ENCODE assay signal across 8 cellular contexts in the genomic region with DNA sequence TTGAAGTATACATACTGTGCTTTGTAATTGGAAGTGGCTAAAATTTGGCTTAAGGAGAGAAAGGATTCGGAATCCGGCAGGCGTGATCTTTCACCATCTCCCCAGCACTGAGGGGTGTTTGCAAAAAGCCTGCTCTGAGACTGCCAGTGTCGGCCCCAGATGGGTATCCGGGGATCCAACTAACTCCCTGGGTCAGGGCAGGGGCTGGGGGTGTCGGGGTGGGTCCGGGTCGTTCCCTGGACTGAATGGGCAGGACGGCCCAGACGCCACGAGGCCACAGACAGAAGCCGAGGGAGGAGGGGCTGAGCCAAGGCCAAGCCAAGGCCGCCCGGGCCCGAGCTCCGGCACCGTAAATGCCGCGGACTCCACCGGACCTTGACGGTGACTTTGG. TPM values are rescaled to one million over a fixed set of nuclear protein-coding genes. Genes with fewer than 3 reads are reported as not detected.
DNase-seq lines count a peak whose midpoint lies in the region; ATAC-seq and TF ChIP-seq lines count a peak whose summit lies in the region.

No MANE protein-coding gene starts in this region.

- H3K4me1 Mint-ChIP-seq in T-cell (peaks cover 46 to 59% (median 50%) of the 10 kb centered on the region in 3 donors), progenitor cell of endocrine pancreas (ENCODE audit: low read depth) (peaks cover 28% of the 10 kb centered on the region)

- ATAC-seq in GM18498 (IDR thresholded peaks at IDR 0.05; ENCODE audit: unreplicated experiment) (peak; percentile 18), HG02763 (IDR thresholded peaks at IDR 0.05; ENCODE audit: unreplicated experiment) (peak; percentile 19), T-cell (replicated peaks in 1 of 4) (peak; percentile 2 to 5 (median 3)), foreskin keratinocyte (peak; percentile 30), HG03097 (IDR thresholded peaks at IDR 0.05; ENCODE audit: low FRiP score, unreplicated experiment) (no peak)

- DNase-seq in T-cell (peak in 1 of 34 experiments; percentile 14), foreskin keratinocyte (no peak), progenitor cell of endocrine pancreas (ENCODE audit: low spot score, unreplicated experiment) (no peak), ureter (ENCODE audit: low spot score) (no peak), SKM-1 treated with dmso at 0.1 percent for 144 hours (lab: John Stamatoyannopoulos, UW; ENCODE audit: unreplicated experiment) (no peak)

- peaks cover 30% of the 10 kb centered on the region for H3K36me3 Mint-ChIP-seq in T-cell
- H3K36me3 Mint-ChIP-seq in progenitor cell of endocrine pancreas (ENCODE audit: insufficient read depth), result peaks cover 19% of the 10 kb centered on the region

- no peaks in the 10 kb centered on the region for H3K27me3 ChIP-seq in foreskin keratinocyte

- POLR2A ChIA-PET in T-cell (lab: Charles Lee), result interaction anchor here (0.6 kb wide), 2 partner anchors 341 to 970 kb away, joined by 3 to 4 read pairs; no protein-coding TSS in a partner anchor

- H3K27ac Mint-ChIP-seq in T-cell (peak overlapping the region; percentile 84 to 89), progenitor cell of endocrine pancreas (peak overlapping the region; percentile 86)

- H3K9me3 Mint-ChIP-seq in T-cell, result no peaks in the 10 kb centered on the region
- no peaks in the 10 kb centered on the region for H3K9me3 Mint-ChIP-seq in progenitor cell of endocrine pancreas (ENCODE audit: low read depth)

- peaks cover 16% of the 10 kb centered on the region for H3K4me1 ChIP-seq in foreskin keratinocyte

- CTCF ChIA-PET in T-cell (lab: Charles Lee), result interaction anchor here in 1 of 2 donors (1.1 to 1.2 kb wide), 2 partner anchors 9 to 69 kb away, joined by 4 to 5 read pairs; partner anchors contain the start of gene CIAO2A

- H3K27ac ChIP-seq in foreskin keratinocyte, result peak overlapping the region; percentile 82

- H3K4me3 Mint-ChIP-seq in T-cell, result peak overlapping the region; percentile 83 to 87 (median 86)
- H3K4me3 Mint-ChIP-seq in progenitor cell of endocrine pancreas (ENCODE audit: low read depth), result peak overlapping the region; percentile 92

- H3K27me3 Mint-ChIP-seq in T-cell (no peaks in the 10 kb centered on the region), progenitor cell of endocrine pancreas (no peaks in the 10 kb centered on the region)

- no peak for TF ChIP-seq CTCF in foreskin keratinocyte (conservative IDR thresholded peaks at IDR 0.05)
- TF ChIP-seq CTCF in progenitor cell of endocrine pancreas (IDR thresholded peaks at IDR 0.05; ENCODE audit: unreplicated experiment), result no peak

RNA-seq across cellular contexts. Expression of gene PPIB, which starts 0.3 kb away (rescaled TPM):
- total RNA-seq in T-cell, result 100 to 1,000 TPM; 169 to 260 (median 217) TPM
- 684 and 685 TPM in 2 replicates for total RNA-seq in foreskin keratinocyte
- 1,070 and 1,164 TPM in 2 replicates for polyA plus RNA-seq in foreskin keratinocyte
- total RNA-seq in progenitor cell of endocrine pancreas, result 491 and 499 TPM in 2 replicates
- 380 TPM for total RNA-seq in ureter

RNA-seq across cellular contexts. Expression of gene SNX22, which starts 10.9 kb away (rescaled TPM):
- total RNA-seq in T-cell (1 to 10 TPM in 3 of 5 donors, under 1 TPM in 2; 0.58 to 3.7 (median 1.4) TPM), foreskin keratinocyte (0.07 and 0.14 TPM in 2 replicates), progenitor cell of endocrine pancreas (7.3 and 8.1 TPM in 2 replicates), ureter (0.31 TPM)
- 0.29 and 0.33 TPM in 2 replicates for polyA plus RNA-seq in foreskin keratinocyte
